Comparison of ENCODE assay signal across 1 cellular context in genomic region chr4:16818005-16818404, GRCh38.
TF ChIP-seq lines count a peak whose summit lies in the region.

No MANE protein-coding gene starts in this region.

TF ChIP-seq in GM23338, 12 proteins besides CTCF, POLR2A, EP300 and RAD21 (continued from another document):
- TF ChIP-seq ZNF462 (CRISPR knock-in tag; IDR thresholded peaks at IDR 0.05) = no peak
- no peak for TF ChIP-seq EZH2 (IDR thresholded peaks at IDR 0.05; ENCODE audit: low read depth, unreplicated experiment)
- no peak for TF ChIP-seq STAT1 (IDR thresholded peaks at IDR 0.05; ENCODE audit: unreplicated experiment)
- no peak for TF ChIP-seq JUNB (IDR thresholded peaks at IDR 0.05; ENCODE audit: unreplicated experiment)
- no peak for TF ChIP-seq ZNF114 (CRISPR knock-in tag; IDR thresholded peaks at IDR 0.05)
- no peak for TF ChIP-seq POLR2AphosphoS5 (IDR thresholded peaks at IDR 0.05; ENCODE audit: low read depth)
- no peak for TF ChIP-seq EZH2phosphoT487 (IDR thresholded peaks at IDR 0.05; ENCODE audit: unreplicated experiment)
- no peak for TF ChIP-seq CREB1 (CRISPR knock-in tag; IDR thresholded peaks at IDR 0.05; ENCODE audit: low read depth)
